In genomic region chr18:61893971-61894750, GRCh38 we compare ENCODE assay signal across 8 cellular contexts. TPM values are rescaled to one million over a fixed set of nuclear protein-coding genes. Genes with fewer than 3 reads are reported as not detected.
DNase-seq lines count a peak whose midpoint lies in the region; ATAC-seq and TF ChIP-seq lines count a peak whose summit lies in the region.

No MANE protein-coding gene starts in this region.

- TF ChIP-seq POLR2A in ovary (IDR thresholded peaks at IDR 0.05) (peak; percentile 33), thyroid gland (IDR thresholded peaks at IDR 0.05) (peak in 1 of 2 donors; percentile 82)

- H3K4me3 ChIP-seq in HUES6 (ENCODE audit: low read depth, low read length) (peak overlapping the region; percentile 82), SJSA1 (peak overlapping the region; percentile 95), cardiac muscle cell (peak overlapping the region; percentile 98), ovary (peak overlapping the region; percentile 96), thyroid gland (replicated peaks in 1 of 3) (peak overlapping the region; percentile 72 to 82 (median 73))

- no peaks in the 10 kb centered on the region for H3K36me3 Mint-ChIP-seq in activated naive CD8-positive, alpha-beta T cell

- peaks cover 20% of the 10 kb centered on the region for H3K27me3 Mint-ChIP-seq in activated naive CD8-positive, alpha-beta T cell

- no peak overlapping the region for H3K27ac Mint-ChIP-seq in activated naive CD8-positive, alpha-beta T cell

- no peak for TF ChIP-seq EP300 in ovary (IDR thresholded peaks at IDR 0.05)

- DNase-seq in Caki2 (ENCODE audit: low read depth) (peak; percentile 19), SJSA1 (ENCODE audit: low read depth in 1 of 2, low spot score in 2 of 2) (peak; percentile 62 to 87), cardiac muscle cell (ENCODE audit: low read depth in 1 of 2, low spot score in 1 of 2) (peak; percentile 68 to 88), ovary (peak; percentile 66 to 81 (median 80)), thyroid gland (peak; percentile 80 to 85)

- H3K36me3 ChIP-seq in HUES6 (ENCODE audit: control insufficient read depth, insufficient read depth, low read length), result peaks cover 5% of the 10 kb centered on the region
- H3K36me3 ChIP-seq in SJSA1, result peaks cover 33% of the 10 kb centered on the region
- no peaks in the 10 kb centered on the region for H3K36me3 ChIP-seq in cardiac muscle cell
- H3K36me3 ChIP-seq in ovary, result no peaks in the 10 kb centered on the region
- no peaks in the 10 kb centered on the region for H3K36me3 ChIP-seq in thyroid gland

- intact Hi-C loops in ovary (cut with DNase I), result loop anchor here in 3 of 4 donors (2.0 to 10.0 kb wide), 7 partner anchors 71 to 312 kb away; no protein-coding TSS in a partner anchor
- intact Hi-C loops in thyroid gland (cut with DNase I), result loop anchor here (5.0 kb wide), 1 partner anchor 312 kb away; no protein-coding TSS in a partner anchor

- H3K9me3 Mint-ChIP-seq in activated naive CD8-positive, alpha-beta T cell (ENCODE audit: low read depth), result no peaks in the 10 kb centered on the region

- peak overlapping the region; percentile 58 for H3K9ac ChIP-seq in HUES6 (ENCODE audit: low read length)

- H3K27ac ChIP-seq in HUES6 (ENCODE audit: low read depth, low read length) (no peak overlapping the region), SJSA1 (peak overlapping the region; percentile 56), cardiac muscle cell (peak overlapping the region; percentile 41), ovary (peak overlapping the region; percentile 56 to 66), thyroid gland (peak overlapping the region; percentile 76 to 88 (median 80))

- peaks cover 10% of the 10 kb centered on the region for H3K4me1 Mint-ChIP-seq in activated naive CD8-positive, alpha-beta T cell (ENCODE audit: low read depth)

- H3K9me3 ChIP-seq in HUES6 (ENCODE audit: control insufficient read depth, insufficient read depth, low read depth, low read length) (no peaks in the 10 kb centered on the region), SJSA1 (replicated peaks) (no peaks in the 10 kb centered on the region), cardiac muscle cell (ENCODE audit: low read depth) (no peaks in the 10 kb centered on the region), ovary (no peaks in the 10 kb centered on the region), thyroid gland (no peaks in the 10 kb centered on the region)

- 0 to 1% (median 0%) methylated on average over 34 to 95 of the region's 95 CpGs for WGBS in ovary, 3 donors
- 2% methylated on average over 50 of the region's 95 CpGs; no CpG with 5 or more reads in 1 of the 2 donors for WGBS in thyroid gland, 2 donors

- H3K4me1 ChIP-seq in HUES6 (ENCODE audit: control insufficient read depth, insufficient read depth, low read length), result peaks cover 36% of the 10 kb centered on the region
- H3K4me1 ChIP-seq in SJSA1 (replicated peaks), result peaks cover 53% of the 10 kb centered on the region
- peaks cover 8% of the 10 kb centered on the region for H3K4me1 ChIP-seq in cardiac muscle cell (ENCODE audit: low read depth)
- H3K4me1 ChIP-seq in ovary (ENCODE audit: insufficient read depth), result no peaks in the 10 kb centered on the region
- H3K4me1 ChIP-seq in thyroid gland, result peaks cover 0 to 13% of the 10 kb centered on the region in 2 donors

- peak overlapping the region; percentile 65 for H3K4me3 Mint-ChIP-seq in activated naive CD8-positive, alpha-beta T cell

- ATAC-seq in GM21390 (IDR thresholded peaks at IDR 0.05; ENCODE audit: unreplicated experiment), result peak; percentile 75

- TF ChIP-seq CTCF in cardiac muscle cell (IDR thresholded peaks at IDR 0.05; ENCODE audit: low read depth, low read length), result peak; percentile 8
- TF ChIP-seq CTCF in ovary (IDR thresholded peaks at IDR 0.05), result peak in 2 of 3 donors; percentile 29 to 32
- TF ChIP-seq CTCF in thyroid gland (IDR thresholded peaks at IDR 0.05), result peak in 3 of 6 experiments; percentile 34 to 77 (median 51)

- H3K27me3 ChIP-seq in HUES6 (ENCODE audit: control insufficient read depth, insufficient read depth, low read length) (peaks cover 34% of the 10 kb centered on the region), SJSA1 (replicated peaks) (no peaks in the 10 kb centered on the region), cardiac muscle cell (no peaks in the 10 kb centered on the region), ovary (no peaks in the 10 kb centered on the region), thyroid gland (no peaks in the 10 kb centered on the region)

- in situ Hi-C loops in Caki2 (cut with HindIII; ENCODE audit: low pct_unique_long_range_greater_than_20kb, low sequenced_read_pairs), result no loop called here

RNA-seq across cellular contexts. Expression of gene RNF152, which starts 1.4 kb away (rescaled TPM):
- not detected in 2 replicates for total RNA-seq in Caki2 (2014; rRNA removed; shearing (Covaris generic); ENCODE audit: low replicate concordance)
- 15.0 and 18.0 TPM in 2 replicates for total RNA-seq in SJSA1 (2014; rRNA removed; shearing (Covaris generic))
- total RNA-seq in cardiac muscle cell, result 3.9 and 9.4 TPM in 2 replicates
- 1.1 and 2.8 TPM in 2 replicates for polyA plus RNA-seq in cardiac muscle cell
- 10 to 100 TPM in 3 of 7 donors, 1 to 10 TPM in 4; 4.2 to 31.6 (median 9.6) TPM for total RNA-seq in ovary
- polyA plus RNA-seq in ovary, result 1 to 10 TPM; 2.6 to 4.9 TPM
- 10 to 100 TPM; 19.4 to 28.7 (median 21.8) TPM for total RNA-seq in thyroid gland

Comparison
In these comparisons a context has a peak if more than half of its experiments do, and no peak if none do; other contexts are left out.
1. DNase-seq: peak in every context shown above with its lines; median percentile 82 in thyroid gland; 80 in ovary; 78 in cardiac muscle cell; 74 in SJSA1; 19 in Caki2.